In genomic region chr9:128892223-128892892, GRCh38 we compare ENCODE assay signal across 2 cellular contexts.
TF ChIP-seq lines count a peak whose summit lies in the region.

No MANE protein-coding gene starts in this region.

TF ChIP-seq in Ishikawa, 13 proteins besides CTCF, POLR2A, EP300 and RAD21:
- TF ChIP-seq, protein P1, sequence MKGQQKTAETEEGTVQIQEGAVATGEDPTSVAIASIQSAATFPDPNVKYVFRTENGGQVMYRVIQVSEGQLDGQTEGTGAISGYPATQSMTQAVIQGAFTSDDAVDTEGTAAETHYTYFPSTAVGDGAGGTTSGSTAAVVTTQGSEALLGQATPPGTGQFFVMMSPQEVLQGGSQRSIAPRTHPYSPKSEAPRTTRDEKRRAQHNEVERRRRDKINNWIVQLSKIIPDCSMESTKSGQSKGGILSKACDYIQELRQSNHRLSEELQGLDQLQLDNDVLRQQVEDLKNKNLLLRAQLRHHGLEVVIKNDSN (IDR thresholded peaks at IDR 0.05), result peak; percentile 81
- TF ChIP-seq ZBTB7A (IDR thresholded peaks at IDR 0.05; ENCODE audit: low read depth) (peak; percentile 73; the same call in 1 of the 2 replicates), MAX (IDR thresholded peaks at IDR 0.05) (peak; percentile 67), YY1 (IDR thresholded peaks at IDR 0.05; ENCODE audit: low read depth) (no peak), TAF1 (IDR thresholded peaks at IDR 0.05; ENCODE audit: low read depth) (no peak), TCF12 (IDR thresholded peaks at IDR 0.05; ENCODE audit: low read depth) (peak; percentile 92), FOXM1 (IDR thresholded peaks at IDR 0.05; ENCODE audit: borderline replicate concordance, low read depth) (peak; percentile 68; the same call in 1 of the 2 replicates), NFIC (IDR thresholded peaks at IDR 0.05) (peak; percentile 88), CEBPB (IDR thresholded peaks at IDR 0.05) (no peak), TEAD4 (IDR thresholded peaks at IDR 0.05) (peak; percentile 53)
- TF ChIP-seq, protein P2, sequence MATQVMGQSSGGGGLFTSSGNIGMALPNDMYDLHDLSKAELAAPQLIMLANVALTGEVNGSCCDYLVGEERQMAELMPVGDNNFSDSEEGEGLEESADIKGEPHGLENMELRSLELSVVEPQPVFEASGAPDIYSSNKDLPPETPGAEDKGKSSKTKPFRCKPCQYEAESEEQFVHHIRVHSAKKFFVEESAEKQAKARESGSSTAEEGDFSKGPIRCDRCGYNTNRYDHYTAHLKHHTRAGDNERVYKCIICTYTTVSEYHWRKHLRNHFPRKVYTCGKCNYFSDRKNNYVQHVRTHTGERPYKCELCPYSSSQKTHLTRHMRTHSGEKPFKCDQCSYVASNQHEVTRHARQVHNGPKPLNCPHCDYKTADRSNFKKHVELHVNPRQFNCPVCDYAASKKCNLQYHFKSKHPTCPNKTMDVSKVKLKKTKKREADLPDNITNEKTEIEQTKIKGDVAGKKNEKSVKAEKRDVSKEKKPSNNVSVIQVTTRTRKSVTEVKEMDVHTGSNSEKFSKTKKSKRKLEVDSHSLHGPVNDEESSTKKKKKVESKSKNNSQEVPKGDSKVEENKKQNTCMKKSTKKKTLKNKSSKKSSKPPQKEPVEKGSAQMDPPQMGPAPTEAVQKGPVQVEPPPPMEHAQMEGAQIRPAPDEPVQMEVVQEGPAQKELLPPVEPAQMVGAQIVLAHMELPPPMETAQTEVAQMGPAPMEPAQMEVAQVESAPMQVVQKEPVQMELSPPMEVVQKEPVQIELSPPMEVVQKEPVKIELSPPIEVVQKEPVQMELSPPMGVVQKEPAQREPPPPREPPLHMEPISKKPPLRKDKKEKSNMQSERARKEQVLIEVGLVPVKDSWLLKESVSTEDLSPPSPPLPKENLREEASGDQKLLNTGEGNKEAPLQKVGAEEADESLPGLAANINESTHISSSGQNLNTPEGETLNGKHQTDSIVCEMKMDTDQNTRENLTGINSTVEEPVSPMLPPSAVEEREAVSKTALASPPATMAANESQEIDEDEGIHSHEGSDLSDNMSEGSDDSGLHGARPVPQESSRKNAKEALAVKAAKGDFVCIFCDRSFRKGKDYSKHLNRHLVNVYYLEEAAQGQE (IDR thresholded peaks at IDR 0.05; ENCODE audit: low read depth), result no peak

TF ChIP-seq in HepG2, 621 proteins besides CTCF, POLR2A, EP300 and RAD21:
- TF ChIP-seq HNRNPL (IDR thresholded peaks at IDR 0.05; ENCODE audit: low read depth, low read length), result 0 out of 2 replicates have a peak, but pooled peaks have one; percentile 5
- TF ChIP-seq ATF4 (CRISPR knock-in tag; IDR thresholded peaks at IDR 0.05), result no peak
- TF ChIP-seq THAP11 (CRISPR knock-in tag; IDR thresholded peaks at IDR 0.05), result no peak
- TF ChIP-seq ZNF879 (CRISPR knock-in tag; IDR thresholded peaks at IDR 0.05), result no peak
- TF ChIP-seq, protein P3, sequence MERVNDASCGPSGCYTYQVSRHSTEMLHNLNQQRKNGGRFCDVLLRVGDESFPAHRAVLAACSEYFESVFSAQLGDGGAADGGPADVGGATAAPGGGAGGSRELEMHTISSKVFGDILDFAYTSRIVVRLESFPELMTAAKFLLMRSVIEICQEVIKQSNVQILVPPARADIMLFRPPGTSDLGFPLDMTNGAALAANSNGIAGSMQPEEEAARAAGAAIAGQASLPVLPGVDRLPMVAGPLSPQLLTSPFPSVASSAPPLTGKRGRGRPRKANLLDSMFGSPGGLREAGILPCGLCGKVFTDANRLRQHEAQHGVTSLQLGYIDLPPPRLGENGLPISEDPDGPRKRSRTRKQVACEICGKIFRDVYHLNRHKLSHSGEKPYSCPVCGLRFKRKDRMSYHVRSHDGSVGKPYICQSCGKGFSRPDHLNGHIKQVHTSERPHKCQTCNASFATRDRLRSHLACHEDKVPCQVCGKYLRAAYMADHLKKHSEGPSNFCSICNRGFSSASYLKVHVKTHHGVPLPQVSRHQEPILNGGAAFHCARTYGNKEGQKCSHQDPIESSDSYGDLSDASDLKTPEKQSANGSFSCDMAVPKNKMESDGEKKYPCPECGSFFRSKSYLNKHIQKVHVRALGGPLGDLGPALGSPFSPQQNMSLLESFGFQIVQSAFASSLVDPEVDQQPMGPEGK (CRISPR knock-in tag; IDR thresholded peaks at IDR 0.05), result 0 out of 2 replicates have a peak, but pooled peaks have one; percentile 13
